Comparison of ENCODE assay signal across 1 cellular context in the genomic region with DNA sequence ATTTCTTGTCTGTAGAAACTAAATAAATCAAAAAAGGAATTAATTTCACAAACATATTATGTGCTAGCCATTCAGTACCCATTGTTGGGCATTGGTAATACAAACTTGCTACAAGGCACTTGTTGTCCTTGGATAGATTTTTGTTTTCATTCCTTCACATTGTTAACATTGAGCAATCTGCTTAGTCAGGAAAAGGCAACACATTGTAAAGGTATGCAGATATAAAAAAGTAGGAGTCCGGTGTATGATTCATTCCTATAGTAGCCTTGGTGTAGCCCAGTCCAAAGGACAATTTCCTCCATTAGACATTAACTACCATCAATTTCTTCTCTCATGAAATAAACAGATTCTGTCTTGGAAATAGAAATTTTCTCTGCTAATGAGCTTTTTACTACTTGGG.
TF ChIP-seq lines count a peak whose summit lies in the region.

No MANE protein-coding gene starts in this region.

TF ChIP-seq in SK-N-SH, 30 proteins besides CTCF, POLR2A, EP300 and RAD21 (continued from another document):
- no peak for TF ChIP-seq SIN3A (IDR thresholded peaks at IDR 0.05; ENCODE audit: borderline replicate concordance, low read depth, low read length)
- TF ChIP-seq NRF1 (IDR thresholded peaks at IDR 0.05; ENCODE audit: low read depth, low read length) = no peak
- no peak for TF ChIP-seq RFX5 (IDR thresholded peaks at IDR 0.05; ENCODE audit: low read length)
- TF ChIP-seq, protein P1, sequence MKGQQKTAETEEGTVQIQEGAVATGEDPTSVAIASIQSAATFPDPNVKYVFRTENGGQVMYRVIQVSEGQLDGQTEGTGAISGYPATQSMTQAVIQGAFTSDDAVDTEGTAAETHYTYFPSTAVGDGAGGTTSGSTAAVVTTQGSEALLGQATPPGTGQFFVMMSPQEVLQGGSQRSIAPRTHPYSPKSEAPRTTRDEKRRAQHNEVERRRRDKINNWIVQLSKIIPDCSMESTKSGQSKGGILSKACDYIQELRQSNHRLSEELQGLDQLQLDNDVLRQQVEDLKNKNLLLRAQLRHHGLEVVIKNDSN (IDR thresholded peaks at IDR 0.05; ENCODE audit: borderline replicate concordance, low read depth) = no peak
- TF ChIP-seq CHD2 (IDR thresholded peaks at IDR 0.05; ENCODE audit: low read length, partially characterized antibody) = no peak
- TF ChIP-seq, protein P2, sequence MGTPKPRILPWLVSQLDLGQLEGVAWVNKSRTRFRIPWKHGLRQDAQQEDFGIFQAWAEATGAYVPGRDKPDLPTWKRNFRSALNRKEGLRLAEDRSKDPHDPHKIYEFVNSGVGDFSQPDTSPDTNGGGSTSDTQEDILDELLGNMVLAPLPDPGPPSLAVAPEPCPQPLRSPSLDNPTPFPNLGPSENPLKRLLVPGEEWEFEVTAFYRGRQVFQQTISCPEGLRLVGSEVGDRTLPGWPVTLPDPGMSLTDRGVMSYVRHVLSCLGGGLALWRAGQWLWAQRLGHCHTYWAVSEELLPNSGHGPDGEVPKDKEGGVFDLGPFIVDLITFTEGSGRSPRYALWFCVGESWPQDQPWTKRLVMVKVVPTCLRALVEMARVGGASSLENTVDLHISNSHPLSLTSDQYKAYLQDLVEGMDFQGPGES (IDR thresholded peaks at IDR 0.05; ENCODE audit: low read depth, low read length) = no peak
- no peak for TF ChIP-seq SMC3 (IDR thresholded peaks at IDR 0.05; ENCODE audit: low read depth, low read length)
- TF ChIP-seq EZH2phosphoT487 (IDR thresholded peaks at IDR 0.05; ENCODE audit: borderline replicate concordance, low read depth) = no peak
- TF ChIP-seq TAF1 (IDR thresholded peaks at IDR 0.05; ENCODE audit: borderline replicate concordance, low read depth, low read length) = no peak
- no peak for TF ChIP-seq MXI1 (IDR thresholded peaks at IDR 0.05; ENCODE audit: low read depth, low read length)
- TF ChIP-seq MEF2A (IDR thresholded peaks at IDR 0.05; ENCODE audit: borderline replicate concordance, low read depth) = no peak
- TF ChIP-seq FOXJ3 (CRISPR knock-in tag; IDR thresholded peaks at IDR 0.05) = no peak
- peak; percentile 91 for TF ChIP-seq FOSL2 (IDR thresholded peaks at IDR 0.05; ENCODE audit: borderline replicate concordance, low read depth)
- TF ChIP-seq NFIC (IDR thresholded peaks at IDR 0.05; ENCODE audit: borderline replicate concordance) = peak; percentile 70; the same call in 1 of the 2 replicates
- TF ChIP-seq ELF1 (IDR thresholded peaks at IDR 0.05) = no peak
- TF ChIP-seq, protein P3, sequence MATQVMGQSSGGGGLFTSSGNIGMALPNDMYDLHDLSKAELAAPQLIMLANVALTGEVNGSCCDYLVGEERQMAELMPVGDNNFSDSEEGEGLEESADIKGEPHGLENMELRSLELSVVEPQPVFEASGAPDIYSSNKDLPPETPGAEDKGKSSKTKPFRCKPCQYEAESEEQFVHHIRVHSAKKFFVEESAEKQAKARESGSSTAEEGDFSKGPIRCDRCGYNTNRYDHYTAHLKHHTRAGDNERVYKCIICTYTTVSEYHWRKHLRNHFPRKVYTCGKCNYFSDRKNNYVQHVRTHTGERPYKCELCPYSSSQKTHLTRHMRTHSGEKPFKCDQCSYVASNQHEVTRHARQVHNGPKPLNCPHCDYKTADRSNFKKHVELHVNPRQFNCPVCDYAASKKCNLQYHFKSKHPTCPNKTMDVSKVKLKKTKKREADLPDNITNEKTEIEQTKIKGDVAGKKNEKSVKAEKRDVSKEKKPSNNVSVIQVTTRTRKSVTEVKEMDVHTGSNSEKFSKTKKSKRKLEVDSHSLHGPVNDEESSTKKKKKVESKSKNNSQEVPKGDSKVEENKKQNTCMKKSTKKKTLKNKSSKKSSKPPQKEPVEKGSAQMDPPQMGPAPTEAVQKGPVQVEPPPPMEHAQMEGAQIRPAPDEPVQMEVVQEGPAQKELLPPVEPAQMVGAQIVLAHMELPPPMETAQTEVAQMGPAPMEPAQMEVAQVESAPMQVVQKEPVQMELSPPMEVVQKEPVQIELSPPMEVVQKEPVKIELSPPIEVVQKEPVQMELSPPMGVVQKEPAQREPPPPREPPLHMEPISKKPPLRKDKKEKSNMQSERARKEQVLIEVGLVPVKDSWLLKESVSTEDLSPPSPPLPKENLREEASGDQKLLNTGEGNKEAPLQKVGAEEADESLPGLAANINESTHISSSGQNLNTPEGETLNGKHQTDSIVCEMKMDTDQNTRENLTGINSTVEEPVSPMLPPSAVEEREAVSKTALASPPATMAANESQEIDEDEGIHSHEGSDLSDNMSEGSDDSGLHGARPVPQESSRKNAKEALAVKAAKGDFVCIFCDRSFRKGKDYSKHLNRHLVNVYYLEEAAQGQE (IDR thresholded peaks at IDR 0.05; ENCODE audit: low read depth, low read length) = no peak
- TF ChIP-seq TCF12 (IDR thresholded peaks at IDR 0.05) = peak; percentile 77
- TF ChIP-seq, protein P4, sequence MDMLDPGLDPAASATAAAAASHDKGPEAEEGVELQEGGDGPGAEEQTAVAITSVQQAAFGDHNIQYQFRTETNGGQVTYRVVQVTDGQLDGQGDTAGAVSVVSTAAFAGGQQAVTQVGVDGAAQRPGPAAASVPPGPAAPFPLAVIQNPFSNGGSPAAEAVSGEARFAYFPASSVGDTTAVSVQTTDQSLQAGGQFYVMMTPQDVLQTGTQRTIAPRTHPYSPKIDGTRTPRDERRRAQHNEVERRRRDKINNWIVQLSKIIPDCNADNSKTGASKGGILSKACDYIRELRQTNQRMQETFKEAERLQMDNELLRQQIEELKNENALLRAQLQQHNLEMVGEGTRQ (IDR thresholded peaks at IDR 0.05; ENCODE audit: borderline replicate concordance, low read depth, low read length) = no peak
- TF ChIP-seq TEAD4 (IDR thresholded peaks at IDR 0.05; ENCODE audit: borderline replicate concordance, insufficient read depth) = peak; percentile 72; the same call in 1 of the 2 replicates
- no peak for TF ChIP-seq GATA2 (CRISPR knock-in tag; IDR thresholded peaks at IDR 0.05)
